In the genomic region with DNA sequence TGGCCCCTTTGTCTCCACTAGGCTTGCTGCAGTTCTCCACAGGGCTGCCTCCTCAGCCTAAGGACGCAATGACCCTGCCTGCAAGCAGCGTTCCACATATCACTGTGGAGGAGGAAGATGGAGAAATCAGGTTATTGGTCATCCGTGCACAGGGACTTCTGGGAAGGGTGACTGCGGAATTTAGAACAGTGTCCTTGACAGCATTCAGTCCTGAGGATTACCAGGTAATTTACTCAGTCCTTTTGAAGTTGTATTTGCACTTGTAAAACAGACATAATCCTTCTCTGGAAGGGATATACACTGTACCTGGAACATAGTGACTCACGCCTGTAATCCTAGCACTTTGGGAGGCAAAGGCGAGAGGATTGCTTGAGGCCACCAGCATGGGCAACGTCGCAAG, we compare ENCODE assay signal across 21 cellular contexts.
"Had no signal": no experiment of that assay in that cellular context is flagged by ENCODE, and none has a peak within 500 bp of the region (broad histone marks: within the 10 kb centered on the region; RNA-seq: fewer than 3 reads in every experiment).

No MANE protein-coding gene starts in this region.

- H3K4me3 ChIP-seq: gastrocnemius medialis, ovary, psoas muscle, right atrium auricular region, stomach, suprapubic skin, tibial nerve had no signal

- H3K27ac Mint-ChIP-seq: activated naive CD4-positive, alpha-beta T cell treated with anti-CD3 and anti-CD28 coated beads, Interleukin-2, amount 50 U/mL, for 72 hours; natural killer cell treated with Interleukin-12 subunit alpha and Interleukin-12 subunit beta and Interleukin-15 and Interleukin-18, amount 100 ng/mL, for 72 hours had no signal

- H3K27me3 ChIP-seq: gastrocnemius medialis, neutrophil, ovary, right atrium auricular region, stomach, suprapubic skin, tibial nerve had no signal

- ATAC-seq: activated naive CD4-positive, alpha-beta T cell treated with anti-CD3 and anti-CD28 coated beads, Interleukin-2, amount 50 U/mL, for 72 hours; gastrocnemius medialis; left cardiac atrium; natural killer cell treated with Interleukin-12 subunit alpha and Interleukin-12 subunit beta and Interleukin-15 and Interleukin-18, amount 100 ng/mL, for 72 hours; psoas muscle had no signal

- H3K4me3 Mint-ChIP-seq: brain; natural killer cell treated with Interleukin-12 subunit alpha and Interleukin-12 subunit beta and Interleukin-15 and Interleukin-18, amount 100 ng/mL, for 72 hours had no signal

- H3K36me3 Mint-ChIP-seq: activated naive CD4-positive, alpha-beta T cell treated with anti-CD3 and anti-CD28 coated beads, Interleukin-2, amount 50 U/mL, for 72 hours; natural killer cell treated with Interleukin-12 subunit alpha and Interleukin-12 subunit beta and Interleukin-15 and Interleukin-18, amount 100 ng/mL, for 72 hours had no signal

- DNase-seq: activated CD4-positive, alpha-beta T cell treated with anti-CD3 and anti-CD28 coated beads for 1 hour; activated CD4-positive, alpha-beta T cell treated with anti-CD3 and anti-CD28 coated beads, Interleukin-2, amount 50 U/mL, for 1 hour; activated T-cell treated with anti-CD3 and anti-CD28 coated beads, Interleukin-2, amount 50 U/mL, for 1 hour; aorta; dermis blood vessel endothelial cell; effector memory CD4-positive, alpha-beta T cell; gastrocnemius medialis; left cardiac atrium; ovary; psoas muscle; stimulated activated CD4-positive, alpha-beta T cell treated with anti-CD3 and anti-CD28 coated beads, Interleukin-12 subunit alpha, Interleukin-12 subunit beta, amount 100 ng/mL, for 4 hours; stomach; T-helper 2 cell had no signal

- H3K9me3 ChIP-seq: gastrocnemius medialis, neutrophil, ovary, psoas muscle, right atrium auricular region, stomach, suprapubic skin, tibial nerve had no signal

- H3K27me3 Mint-ChIP-seq: brain; natural killer cell treated with Interleukin-12 subunit alpha and Interleukin-12 subunit beta and Interleukin-15 and Interleukin-18, amount 100 ng/mL, for 72 hours had no signal

- H3K36me3 ChIP-seq: gastrocnemius medialis, neutrophil, ovary, right atrium auricular region, stomach, suprapubic skin, tibial nerve had no signal

- H3K27ac ChIP-seq: gastrocnemius medialis, neutrophil, ovary, psoas muscle, right atrium auricular region, stomach, suprapubic skin, tibial nerve, VCaP had no signal

- H3K4me1 ChIP-seq: gastrocnemius medialis, psoas muscle, right atrium auricular region, stomach, suprapubic skin, tibial nerve had no signal

- H3K9me3 Mint-ChIP-seq: activated naive CD4-positive, alpha-beta T cell treated with anti-CD3 and anti-CD28 coated beads, Interleukin-2, amount 50 U/mL, for 72 hours; brain; natural killer cell treated with Interleukin-12 subunit alpha and Interleukin-12 subunit beta and Interleukin-15 and Interleukin-18, amount 100 ng/mL, for 72 hours had no signal
